17 cellular contexts compared by ENCODE assay signal in genomic region chr3:153855772-153856171, GRCh38.
A peak's percentile ranks its signal among the peaks of the same experiment; 100 is the strongest.
DNase-seq lines count a peak whose midpoint lies in the region; ATAC-seq, FAIRE-seq and TF ChIP-seq lines count a peak whose summit lies in the region.
"Had no signal": no experiment of that assay in that cellular context is flagged by ENCODE, and none has a peak within 500 bp of the region (broad histone marks: within the 10 kb centered on the region; RNA-seq: fewer than 3 reads in every experiment).

No MANE protein-coding gene starts in this region.

- H2BK15ac ChIP-seq in H9 (ENCODE audit: low read depth, low read length), result no peak overlapping the region

- H2AK5ac ChIP-seq in H9 (ENCODE audit: insufficient read length, low read length), result no peak overlapping the region

- H2BK20ac ChIP-seq in H9 (ENCODE audit: low read depth, low read length, poor library complexity, severe bottlenecking), result no peak overlapping the region

- peaks cover 16 to 21% of the 10 kb centered on the region in 2 experiments for H3K4me1 Mint-ChIP-seq in H9
- no peaks in the 10 kb centered on the region for H3K4me1 Mint-ChIP-seq in activated T-cell treated with anti-CD3 and anti-CD28 coated beads, Interleukin-2, amount 50 U/mL, for 4 hours (ENCODE audit: low read depth)
- H3K4me1 Mint-ChIP-seq: activated naive CD4-positive, alpha-beta T cell treated with anti-CD3 and anti-CD28 coated beads, Interleukin-2, amount 50 U/mL, for 24 hours had no signal

- no peaks in the 10 kb centered on the region for H3K36me3 Mint-ChIP-seq in H9 (ENCODE audit: insufficient read depth in 1 of 3, low read depth in 3 of 3)
- H3K36me3 Mint-ChIP-seq in activated T-cell treated with anti-CD3 and anti-CD28 coated beads, Interleukin-2, amount 50 U/mL, for 4 hours (ENCODE audit: insufficient read depth), result no peaks in the 10 kb centered on the region
- H3K36me3 Mint-ChIP-seq: activated naive CD4-positive, alpha-beta T cell treated with anti-CD3 and anti-CD28 coated beads, Interleukin-2, amount 50 U/mL, for 24 hours had no signal

- H3K18ac ChIP-seq in H9 (ENCODE audit: insufficient read length, low read depth, low read length), result no peak overlapping the region

- H4K8ac ChIP-seq in H9 (replicated peaks; ENCODE audit: insufficient read length, low read depth, low read length), result no peak overlapping the region

- DNase-seq in GM10248 (ENCODE audit: extremely low spot score) (no peak), H9 (peak; percentile 45), dorsolateral prefrontal cortex (no peak), H54 (ENCODE audit: insufficient read length, low spot score) (no peak)
- DNase-seq in activated T-cell treated with anti-CD3 and anti-CD28 coated beads, Interleukin-2, amount 50 U/mL, for 4 hours, result no peak
- no peak for DNase-seq in activated naive CD4-positive, alpha-beta T cell (lab: John Stamatoyannopoulos, UW)
- DNase-seq: activated CD4-positive, alpha-beta T cell treated with anti-CD3 and anti-CD28 coated beads, Interleukin-2, amount 50 U/mL, for 48 hours; central memory CD4-positive, alpha-beta T cell; mesenchymal stem cell; NCI-H446 treated with DMSO at 0.1 percent for 48 hours; stimulated activated CD4-positive, alpha-beta T cell treated with anti-CD3 and anti-CD28 coated beads, Interleukin-15, amount 100 ng/mL, for 24 hours; T-helper 2 cell; upper lobe of right lung had no signal

- H3K4me3 ChIP-seq in dorsolateral prefrontal cortex, result no peak overlapping the region
- H3K4me3 ChIP-seq: upper lobe of right lung had no signal

- CTCF ChIA-PET in GM10248 (lab: Yijun Ruan, JAX), result interaction anchor here (1.2 kb wide), 1 partner anchor 9 kb away, joined by 3 read pairs; no protein-coding TSS in a partner anchor

- no peak overlapping the region for H3K56ac ChIP-seq in H9 (ENCODE audit: insufficient read length, low read depth, low read length)

- FAIRE-seq in H54 (lab: Jason Lieb, UNC), result no peak

- H2BK5ac ChIP-seq in H9 (ENCODE audit: insufficient read length, low read length), result no peak overlapping the region

- no peak for TF ChIP-seq POLR2A in H54 (IDR thresholded peaks at IDR 0.05; ENCODE audit: low read depth, low read length)

- H3K4ac ChIP-seq in H9 (ENCODE audit: low read depth, low read length), result no peak overlapping the region

- peaks cover 5% of the 10 kb centered on the region; the same call in 1 of the 2 replicates for H3K4me1 ChIP-seq in H9 (ENCODE audit: insufficient read depth, low read length)
- H3K4me1 ChIP-seq: parathyroid adenoma, upper lobe of right lung had no signal

- WGBS in H9 (ENCODE audit: extremely low coverage, insufficient read length, low lambda C conversion rate), result no CpG with 5 or more reads among the region's 1 CpG

- no peak overlapping the region for H2AFZ ChIP-seq in H9 (ENCODE audit: low read length)
- H2AFZ ChIP-seq: parathyroid adenoma had no signal

- no peaks in the 10 kb centered on the region for H4K20me1 ChIP-seq in H9 (ENCODE audit: control insufficient read depth, insufficient read depth, insufficient read length)

- H3K9me3 ChIP-seq in H9 (ENCODE audit: control insufficient read depth, low read depth, low read length), result no peaks in the 10 kb centered on the region
- H3K9me3 ChIP-seq: upper lobe of right lung had no signal

- peak; percentile 6 for TF ChIP-seq CTCF in GM10248 (IDR thresholded peaks at IDR 0.05; ENCODE audit: control extremely low read depth, extremely low read depth, low read depth, missing control alignments)
- TF ChIP-seq CTCF in H9 (conservative IDR thresholded peaks at IDR 0.05), result peak; percentile 21; the same call in 2 of the 3 replicates
- TF ChIP-seq CTCF in dorsolateral prefrontal cortex (IDR thresholded peaks at IDR 0.05 in 54 of 56, conservative IDR thresholded peaks at IDR 0.05 in 2 of 56; ENCODE audit: low read depth in 1 of 56, partially characterized antibody in 56 of 56), result no peak

- H3K9ac ChIP-seq in H9 (ENCODE audit: extremely low read depth, insufficient read length, low read length), result no peak overlapping the region
- H3K9ac ChIP-seq: parathyroid adenoma had no signal

- no peaks in the 10 kb centered on the region for H3K27me3 ChIP-seq in H9 (ENCODE audit: insufficient read depth, low read length)
- peaks cover 0 to 7% (median 0%) of the 10 kb centered on the region in 45 donors for H3K27me3 ChIP-seq in dorsolateral prefrontal cortex
- H3K27me3 ChIP-seq: upper lobe of right lung had no signal

- H2BK120ac ChIP-seq in H9 (ENCODE audit: low read depth, low read length, poor library complexity, severe bottlenecking), result no peak overlapping the region

- no peak overlapping the region for H3K14ac ChIP-seq in H9 (ENCODE audit: insufficient read depth, low read length)

- H4K91ac ChIP-seq in H9 (ENCODE audit: insufficient read length, low read depth, low read length), result no peak overlapping the region

- no peak overlapping the region for H3T11ph ChIP-seq in H9 (ENCODE audit: low read length)

- H3K79me2 ChIP-seq in H9 (ENCODE audit: insufficient read depth, low read length), result no peaks in the 10 kb centered on the region
- H3K79me2 ChIP-seq: parathyroid adenoma had no signal

- no peak overlapping the region for H2BK12ac ChIP-seq in H9 (ENCODE audit: insufficient read length, low read depth, low read length)

- H3K79me1 ChIP-seq in H9 (ENCODE audit: insufficient read depth, low read depth, low read length, poor library complexity, severe bottlenecking), result no peaks in the 10 kb centered on the region

- POLR2A ChIA-PET in GM10248 (lab: Yijun Ruan, JAX), result no interaction called here

- H3K23ac ChIP-seq in H9 (ENCODE audit: insufficient read length, low read depth, low read length), result no peak overlapping the region

- intact Hi-C loops in dorsolateral prefrontal cortex (cut with DNase I), result no loop called here

- peaks cover 0 to 3% of the 10 kb centered on the region in 2 experiments; a peak in 3 of 5 replicates for H3K9me3 Mint-ChIP-seq in H9
- no peaks in the 10 kb centered on the region for H3K9me3 Mint-ChIP-seq in activated T-cell treated with anti-CD3 and anti-CD28 coated beads, Interleukin-2, amount 50 U/mL, for 4 hours
- H3K9me3 Mint-ChIP-seq: activated naive CD4-positive, alpha-beta T cell treated with anti-CD3 and anti-CD28 coated beads, Interleukin-2, amount 50 U/mL, for 24 hours had no signal

- H3K27ac Mint-ChIP-seq in H9, result 0 out of 7 replicates have a peak overlapping the region, but pooled peaks of 1 of the 3 experiments have one; percentile 49
- H3K27ac Mint-ChIP-seq: activated naive CD4-positive, alpha-beta T cell treated with anti-CD3 and anti-CD28 coated beads, Interleukin-2, amount 50 U/mL, for 24 hours had no signal

- H3K4me2 ChIP-seq in H9 (ENCODE audit: insufficient read depth, insufficient read length, low read length), result no peak overlapping the region

- no peaks in the 10 kb centered on the region for H3K27me3 Mint-ChIP-seq in H9 (ENCODE audit: low read depth)
- peaks cover 3% of the 10 kb centered on the region for H3K27me3 Mint-ChIP-seq in activated T-cell treated with anti-CD3 and anti-CD28 coated beads, Interleukin-2, amount 50 U/mL, for 4 hours (ENCODE audit: low read depth)

- no peak overlapping the region for H3K27ac ChIP-seq in H9 (ENCODE audit: insufficient read length, low read depth, low read length)
- H3K27ac ChIP-seq in dorsolateral prefrontal cortex, result no peak overlapping the region
- H3K27ac ChIP-seq: parathyroid adenoma, upper lobe of right lung had no signal

- no peak overlapping the region for H4K5ac ChIP-seq in H9 (ENCODE audit: insufficient read length, low read depth, low read length)

- H3K4me3 Mint-ChIP-seq in H9, result no peak overlapping the region
- H3K4me3 Mint-ChIP-seq in activated T-cell treated with anti-CD3 and anti-CD28 coated beads, Interleukin-2, amount 50 U/mL, for 4 hours, result no peak overlapping the region
- H3K4me3 Mint-ChIP-seq: activated naive CD4-positive, alpha-beta T cell treated with anti-CD3 and anti-CD28 coated beads, Interleukin-2, amount 50 U/mL, for 24 hours had no signal

- no peaks in the 10 kb centered on the region for H3K23me2 ChIP-seq in H9 (ENCODE audit: insufficient read length, low read depth, low read length, poor library complexity, severe bottlenecking)

- ATAC-seq in GM19023 (IDR thresholded peaks at IDR 0.05; ENCODE audit: unreplicated experiment) (peak; percentile 75), HG03442 (IDR thresholded peaks at IDR 0.05; ENCODE audit: unreplicated experiment) (peak; percentile 67)
- ATAC-seq in activated T-cell treated with anti-CD3 and anti-CD28 coated beads, Interleukin-2, amount 50 U/mL, for 4 hours, result no peak
- ATAC-seq: upper lobe of right lung had no signal

Comparison
In these comparisons a context has a peak if more than half of its experiments do, and no peak if none do; other contexts are left out.
1. CTCF ChIP-seq: peak in GM10248 (single experiment) and H9 (single experiment); none in dorsolateral prefrontal cortex (0 of 56).
2. ATAC-seq: peak in GM19023 (single experiment) and HG03442 (single experiment); none in activated T-cell treated with anti-CD3 and anti-CD28 coated beads, Interleukin-2, amount 50 U/mL, for 4 hours (0 of 2).